In the genomic region with DNA sequence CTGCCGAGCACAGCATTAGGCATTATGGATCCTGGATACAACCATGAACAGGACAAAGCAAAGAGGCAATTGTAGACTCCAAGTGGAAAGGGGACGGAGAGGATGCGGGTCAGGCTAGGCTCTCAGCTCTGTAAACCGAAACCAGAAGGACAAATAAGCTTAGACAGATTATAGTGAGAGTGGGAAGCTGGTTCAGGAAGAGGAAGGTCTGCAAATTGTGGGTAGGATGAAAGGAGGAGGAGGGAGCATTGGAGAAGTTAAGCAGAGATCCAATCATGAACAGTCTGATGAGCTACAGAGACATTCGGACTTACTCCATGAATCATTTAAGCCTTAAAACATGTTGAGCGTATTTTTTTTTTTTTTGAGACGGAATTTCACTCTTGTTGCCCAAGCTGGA, we compare ENCODE assay signal across 10 cellular contexts. TPM values are rescaled to one million over a fixed set of nuclear protein-coding genes. Genes with fewer than 3 reads are reported as not detected.
DNase-seq lines count a peak whose midpoint lies in the region; ATAC-seq and TF ChIP-seq lines count a peak whose summit lies in the region.
"Had no signal": no experiment of that assay in that cellular context is flagged by ENCODE, and none has a peak within 500 bp of the region (broad histone marks: within the 10 kb centered on the region; RNA-seq: fewer than 3 reads in every experiment).

No MANE protein-coding gene starts in this region.

- H3K27ac ChIP-seq in osteoblast (ENCODE audit: low read depth, low read length) (no peak overlapping the region), esophagus muscularis mucosa (replicated peaks in 1 of 4) (no peak overlapping the region)

- H3K9me3 ChIP-seq in osteoblast (ENCODE audit: low read depth, low read length) (no peaks in the 10 kb centered on the region), esophagus muscularis mucosa (no peaks in the 10 kb centered on the region)
- H3K9me3 ChIP-seq: spleen had no signal

- no peak for TF ChIP-seq CTCF in osteoblast (IDR thresholded peaks at IDR 0.05; ENCODE audit: extremely low read depth, low read depth, low read length)
- TF ChIP-seq CTCF in esophagus muscularis mucosa (IDR thresholded peaks at IDR 0.05): no peak

- H3K27me3 Mint-ChIP-seq in T-helper 1 cell treated with Interleukin-12 subunit alpha and Interleukin-12 subunit beta and Interleukin-4 antibody, amounts not matched to agents 30 μg/mL and 1 μg/mL, for 36 hours (ENCODE audit: low read depth): no peaks in the 10 kb centered on the region
- H3K27me3 Mint-ChIP-seq in activated naive CD8-positive, alpha-beta T cell: no peaks in the 10 kb centered on the region

- DNase-seq in T-helper 1 cell (no peak), NCI-H2029 treated with DMSO at 0.1 percent for 48 hours (lab: John Stamatoyannopoulos, UW) (peak; percentile 75), osteoblast (ENCODE audit: insufficient read length, low spot score, missing footprints) (peak; percentile 37), esophagus muscularis mucosa (ENCODE audit: extremely low spot score) (no peak), SHP77 treated with DMSO at 0.1 percent for 48 hours (lab: John Stamatoyannopoulos, UW) (no peak)
- DNase-seq: spleen had no signal

- peaks cover 9% of the 10 kb centered on the region for H3K36me3 Mint-ChIP-seq in T-helper 1 cell treated with Interleukin-12 subunit alpha and Interleukin-12 subunit beta and Interleukin-4 antibody, amounts not matched to agents 30 μg/mL and 1 μg/mL, for 36 hours (ENCODE audit: low read depth)
- H3K36me3 Mint-ChIP-seq in activated naive CD8-positive, alpha-beta T cell: peaks cover 5% of the 10 kb centered on the region

- H3K4me3 ChIP-seq in osteoblast (ENCODE audit: insufficient read depth, low read length): no peak overlapping the region
- no peak overlapping the region for H3K4me3 ChIP-seq in esophagus muscularis mucosa

- no peaks in the 10 kb centered on the region for H3K9me3 Mint-ChIP-seq in T-helper 1 cell treated with Interleukin-12 subunit alpha and Interleukin-12 subunit beta and Interleukin-4 antibody, amounts not matched to agents 30 μg/mL and 1 μg/mL, for 36 hours
- no peaks in the 10 kb centered on the region for H3K9me3 Mint-ChIP-seq in activated naive CD8-positive, alpha-beta T cell (ENCODE audit: low read depth)

- peaks cover 65% of the 10 kb centered on the region for H3K79me2 ChIP-seq in osteoblast (ENCODE audit: insufficient read depth, low read length)

- ATAC-seq in GM18511 (IDR thresholded peaks at IDR 0.05; ENCODE audit: unreplicated experiment): no peak
- ATAC-seq: HCT116 had no signal

- H2AFZ ChIP-seq in osteoblast (ENCODE audit: low read length): no peak overlapping the region

- 61% methylated on average over 7 of the region's 7 CpGs for WGBS in esophagus muscularis mucosa

- TF ChIP-seq EP300 in esophagus muscularis mucosa (IDR thresholded peaks at IDR 0.05): no peak

- peaks cover 18% of the 10 kb centered on the region for H4K20me1 ChIP-seq in osteoblast (ENCODE audit: insufficient read depth, low read length)

- H3K4me2 ChIP-seq in osteoblast (ENCODE audit: insufficient read depth, low read length): peak overlapping the region; percentile 34

- peak overlapping the region; percentile 23 for H3K27ac Mint-ChIP-seq in T-helper 1 cell treated with Interleukin-12 subunit alpha and Interleukin-12 subunit beta and Interleukin-4 antibody, amounts not matched to agents 30 μg/mL and 1 μg/mL, for 36 hours
- H3K27ac Mint-ChIP-seq in activated naive CD8-positive, alpha-beta T cell: peak overlapping the region; percentile 2

- H3K27me3 ChIP-seq in osteoblast (ENCODE audit: insufficient read depth, low read length) (no peaks in the 10 kb centered on the region), esophagus muscularis mucosa (no peaks in the 10 kb centered on the region)
- H3K27me3 ChIP-seq: spleen had no signal

- no peak overlapping the region for H3K4me3 Mint-ChIP-seq in T-helper 1 cell treated with Interleukin-12 subunit alpha and Interleukin-12 subunit beta and Interleukin-4 antibody, amounts not matched to agents 30 μg/mL and 1 μg/mL, for 36 hours
- peak overlapping the region; percentile 90 for H3K4me3 Mint-ChIP-seq in activated naive CD8-positive, alpha-beta T cell

- H3K4me1 ChIP-seq in osteoblast (ENCODE audit: insufficient read depth, low read length) (peaks cover 7% of the 10 kb centered on the region), esophagus muscularis mucosa (peaks cover 16 to 42% (median 39%) of the 10 kb centered on the region in 4 donors)

- intact Hi-C loops in esophagus muscularis mucosa (cut with DNase I): loop anchor here (10.0 kb wide), 2 partner anchors 319 to 639 kb away; no protein-coding TSS in a partner anchor

- peaks cover 10% of the 10 kb centered on the region for H3K4me1 Mint-ChIP-seq in T-helper 1 cell treated with Interleukin-12 subunit alpha and Interleukin-12 subunit beta and Interleukin-4 antibody, amounts not matched to agents 30 μg/mL and 1 μg/mL, for 36 hours (ENCODE audit: low read depth)
- H3K4me1 Mint-ChIP-seq in activated naive CD8-positive, alpha-beta T cell (ENCODE audit: low read depth): peaks cover 36% of the 10 kb centered on the region

- TF ChIP-seq POLR2A in esophagus muscularis mucosa (IDR thresholded peaks at IDR 0.05; ENCODE audit: low read depth): no peak

- peaks cover 3% of the 10 kb centered on the region for H3K36me3 ChIP-seq in osteoblast (ENCODE audit: insufficient read depth, low read length)
- H3K36me3 ChIP-seq in esophagus muscularis mucosa: peaks cover 0 to 2% (median 0%) of the 10 kb centered on the region in 4 donors

RNA-seq across cellular contexts. Expression of gene MSH6, which starts 3.0 kb away (rescaled TPM):
- total RNA-seq in osteoblast (29.2 and 35.8 TPM in 2 replicates), esophagus muscularis mucosa (10 to 100 TPM; 28.2 to 47.0 (median 39.6) TPM)

Comparison
In these comparisons a context has a peak if more than half of its experiments do, and no peak if none do; other contexts are left out.
1. DNase-seq: peak in NCI-H2029 treated with DMSO at 0.1 percent for 48 hours (single experiment) and osteoblast (single experiment); none in T-helper 1 cell (0 of 5), esophagus muscularis mucosa (single experiment) and SHP77 treated with DMSO at 0.1 percent for 48 hours (single experiment).